8 cellular contexts compared by ENCODE assay signal in the genomic region with DNA sequence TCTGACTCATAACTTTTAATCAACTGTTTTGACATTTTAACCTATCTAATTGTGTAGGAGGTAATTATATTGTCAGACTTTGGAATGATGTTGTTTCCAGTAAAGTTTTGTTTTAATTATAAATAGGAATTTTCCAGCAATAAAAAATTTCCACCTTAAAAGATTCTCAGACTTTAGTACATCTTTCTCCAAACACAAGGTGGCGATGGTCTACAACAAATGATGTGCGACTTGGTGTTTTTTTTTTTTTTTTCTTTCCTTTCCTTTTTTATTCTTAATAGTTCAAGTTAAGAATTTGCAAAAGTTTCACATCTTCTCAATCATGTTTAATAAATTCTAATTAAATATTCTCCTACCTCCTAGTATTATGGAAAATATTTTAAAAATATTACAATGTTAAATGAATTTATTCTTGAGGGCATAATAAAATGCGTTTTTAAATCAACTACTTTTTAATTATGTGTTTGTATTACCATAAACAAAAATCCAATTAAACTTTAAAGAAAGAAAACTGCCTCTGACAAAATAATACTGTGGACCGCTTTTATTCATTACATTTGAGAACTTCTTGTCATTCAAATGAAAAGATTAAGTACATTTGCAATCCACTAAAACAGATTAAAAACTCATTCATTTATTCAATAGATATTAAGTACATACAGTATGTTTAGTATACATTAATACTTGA. TPM values are rescaled to one million over a fixed set of nuclear protein-coding genes. Genes with fewer than 3 reads are reported as not detected.
DNase-seq lines count a peak whose midpoint lies in the region; FAIRE-seq and TF ChIP-seq lines count a peak whose summit lies in the region.

No MANE protein-coding gene starts in this region.

- no peak overlapping the region for H4K8ac ChIP-seq in H1 (ENCODE audit: extremely low read depth, insufficient read depth, low read length)

- no peak overlapping the region for H2AK5ac ChIP-seq in H1 (ENCODE audit: low read depth, low read length)

- no peak overlapping the region for H3K14ac ChIP-seq in H1 (ENCODE audit: insufficient read length)

- TF ChIP-seq RAD21 in H1 (IDR thresholded peaks at IDR 0.05 in 1 of 2, conservative IDR thresholded peaks at IDR 0.05 in 1 of 2; ENCODE audit: low read depth in 2 of 2, low read length in 2 of 2): peak; percentile 70 to 84

- TF ChIP-seq CTCF in GM12872 (IDR thresholded peaks at IDR 0.05; ENCODE audit: insufficient read depth, low read depth, low read length) (0 out of 3 replicates have a peak, but pooled peaks have one; percentile 15), H1 (IDR thresholded peaks at IDR 0.05; ENCODE audit: control extremely low read depth in 1 of 3, insufficient read depth in 1 of 3, low read depth in 1 of 3, low read length in 3 of 3) (peak in 2 of 3 experiments; percentile 37 to 42; a peak in 2 of 4 replicates)

- H3K27ac ChIP-seq in H1 (ENCODE audit: low read depth, low read length): no peak overlapping the region

- CTCF ChIA-PET in H1 (lab: Charles Lee; ENCODE audit: partially characterized antibody): interaction anchor here (1.0 to 2.0 kb wide), 10 partner anchors 9 to 1896 kb away, joined by 3 to 17 read pairs (median 3); no protein-coding TSS in a partner anchor

- TF ChIP-seq EP300 in H1 (IDR thresholded peaks at IDR 0.05; ENCODE audit: borderline replicate concordance in 1 of 2, low read depth in 2 of 2, low read length in 2 of 2): no peak

- no peak overlapping the region for H2AFZ ChIP-seq in H1 (ENCODE audit: low read length)

- peaks cover 0 to 16% (median 8%) of the 10 kb centered on the region in 4 experiments; a peak in 4 of 7 replicates for H3K27me3 ChIP-seq in H1 (replicated peaks in 1 of 4; ENCODE audit: control insufficient read depth in 3 of 4, extremely low read depth in 1 of 4, insufficient read depth in 3 of 4, low read length in 3 of 4)

- WGBS in H1 (ENCODE audit: extremely low coverage in 1 of 2, insufficient coverage in 1 of 2, insufficient read length in 1 of 2, insufficient replicate concordance in 2 of 2, low coverage in 1 of 2, low lambda C conversion rate in 2 of 2, missing lambda C conversion rate in 1 of 2), 2 experiments: 25% methylated on average over 4 of the region's 4 CpGs; no CpG with 5 or more reads in 1 of the 2 experiments

- H3K79me2 ChIP-seq in H1 (ENCODE audit: control insufficient read depth in 1 of 2, insufficient read depth in 2 of 2, low read length in 2 of 2): no peaks in the 10 kb centered on the region

- H4K20me1 ChIP-seq in H1 (replicated peaks in 1 of 2; ENCODE audit: control insufficient read depth in 1 of 2, insufficient read depth in 2 of 2, low read length in 2 of 2): no peaks in the 10 kb centered on the region

- DNase-seq in ACHN (peak; percentile 74), NOMO-1 treated with dmso at 0.1 percent for 144 hours (lab: John Stamatoyannopoulos, UW; ENCODE audit: unreplicated experiment) (peak; percentile 5), H1 (ENCODE audit: low read depth in 1 of 2, low spot score in 2 of 2) (no peak), pons (ENCODE audit: low spot score) (peak; percentile 87), D341Med (ENCODE audit: low spot score) (no peak), GM19239 (ENCODE audit: insufficient read length, low spot score) (no peak)
- DNase-seq in activated CD8-positive, alpha-beta memory T cell treated with anti-CD3 and anti-CD28 coated beads, Interleukin-2, amount 50 U/mL, for 4 hours: no peak

- H3K9ac ChIP-seq in H1 (replicated peaks in 1 of 4; ENCODE audit: extremely low read depth in 1 of 4, low read depth in 3 of 4, low read length in 3 of 4): no peak overlapping the region

- H3K36me3 ChIP-seq in H1 (ENCODE audit: control insufficient read depth in 2 of 4, insufficient read depth in 4 of 4, low read length in 3 of 4): no peaks in the 10 kb centered on the region

- H3K4me2 ChIP-seq in H1 (ENCODE audit: insufficient read depth in 1 of 2, low read depth in 2 of 2, low read length in 2 of 2): no peak overlapping the region

- peaks cover 0 to 14% (median 4%) of the 10 kb centered on the region in 4 experiments; a peak in 4 of 7 replicates for H3K4me1 ChIP-seq in H1 (replicated peaks in 1 of 4; ENCODE audit: control insufficient read depth in 3 of 4, insufficient read depth in 4 of 4, low read length in 3 of 4)

- no peak overlapping the region for H3K18ac ChIP-seq in H1 (ENCODE audit: extremely low read depth, low read length)

- no peak overlapping the region for H2BK20ac ChIP-seq in H1 (ENCODE audit: low read length)

- no peak overlapping the region for H3K23ac ChIP-seq in H1 (ENCODE audit: insufficient read length)

- no peak overlapping the region for H2BK5ac ChIP-seq in H1 (ENCODE audit: low read depth, low read length)

- POLR2A ChIA-PET in H1 (lab: Charles Lee; ENCODE audit: partially characterized antibody): no interaction called here

- H3K4me3 ChIP-seq in H1 (ENCODE audit: extremely low read depth in 1 of 4, insufficient read depth in 2 of 4, low read depth in 3 of 4, low read length in 4 of 4): no peak overlapping the region

- no peak overlapping the region for H2BK12ac ChIP-seq in H1 (ENCODE audit: low read depth, low read length)

- in situ Hi-C loops in ACHN (cut with HindIII; ENCODE audit: low pct_ligation_motif_present, low pct_unique_long_range_greater_than_20kb, low sequenced_read_pairs): no loop called here

- H2BK120ac ChIP-seq in H1 (replicated peaks; ENCODE audit: low read depth, low read length): no peak overlapping the region

- FAIRE-seq in H1 (lab: Jason Lieb, UNC) (no peak), GM19239 (lab: Jason Lieb, UNC) (no peak)

- H2BK15ac ChIP-seq in H1 (ENCODE audit: low read length): no peak overlapping the region

- H3K56ac ChIP-seq in H1 (replicated peaks; ENCODE audit: insufficient read length, low read depth, low read length): no peak overlapping the region

- H3K79me1 ChIP-seq in H1 (ENCODE audit: low read depth, low read length): no peaks in the 10 kb centered on the region

- H3K23me2 ChIP-seq in H1 (ENCODE audit: low read depth, low read length): peaks cover 11% of the 10 kb centered on the region

- TF ChIP-seq POLR2A in H1 (IDR thresholded peaks at IDR 0.05; ENCODE audit: control extremely low read depth in 1 of 2, low read depth in 2 of 2, low read length in 2 of 2): no peak

- H4K91ac ChIP-seq in H1 (replicated peaks; ENCODE audit: insufficient read length, low read length): no peak overlapping the region

- no peak overlapping the region for H4K5ac ChIP-seq in H1 (ENCODE audit: insufficient read length, low read depth, low read length)

- H3K4ac ChIP-seq in H1 (replicated peaks; ENCODE audit: insufficient read length, low read depth, low read length): no peak overlapping the region

- H3K9me3 ChIP-seq in H1 (ENCODE audit: insufficient read depth in 2 of 2, low read depth in 1 of 2, low read length in 1 of 2): no peaks in the 10 kb centered on the region

TF ChIP-seq in H1, 55 proteins besides CTCF, POLR2A, EP300 and RAD21 (continues in another document):
- TF ChIP-seq KDM1A (IDR thresholded peaks at IDR 0.05; ENCODE audit: borderline replicate concordance, low read length): no peak

RNA-seq across cellular contexts. Expression of a gene that starts 4.4 kb away (rescaled TPM):
- 19.6 and 22.4 TPM in 2 replicates for total RNA-seq in H1 (2021; fragmentation: NEBNext Ultra II Directional; extraction: Animal tissue kit (Norgen Biotek cat#: 25700))
- 10.7 and 14.1 TPM in 2 replicates for polyA plus RNA-seq in H1 (2011; rRNA removed)
- polyA plus RNA-seq in H1 (2011; cell fraction: cytosol; rRNA removed): 12.9 TPM
- 49.2 TPM for polyA plus RNA-seq in H1 (2011; cell fraction: nucleus; rRNA removed)
- 6.9 to 15.5 TPM (median 12.1 TPM) in 4 replicates for polyA plus RNA-seq in H1 (2012, experiment 1 of 2)
- polyA plus RNA-seq in H1 (2012, experiment 2 of 2): 1.1 TPM
- 20.9 TPM for polyA plus RNA-seq in H1 (2013, experiment 1 of 2)
- polyA plus RNA-seq in H1 (2013, experiment 2 of 2): 19.3 TPM
- polyA minus RNA-seq in H1 (2011; rRNA and poly(A)+ RNA removed): 56.5 and 103 TPM in 2 replicates
- polyA minus RNA-seq in H1 (2011; cell fraction: cytosol; rRNA and poly(A)+ RNA removed): 41.5 TPM
- 67.2 TPM for polyA minus RNA-seq in H1 (2011; cell fraction: nucleus; rRNA and poly(A)+ RNA removed)

Comparison
In these comparisons a context has a peak if more than half of its experiments do, and no peak if none do; other contexts are left out.
1. DNase-seq: peak in ACHN (single experiment), NOMO-1 treated with dmso at 0.1 percent for 144 hours (single experiment) and pons (single experiment); none in H1 (0 of 2), activated CD8-positive, alpha-beta memory T cell treated with anti-CD3 and anti-CD28 coated beads, Interleukin-2, amount 50 U/mL, for 4 hours (single experiment), D341Med (single experiment) and GM19239 (single experiment).